In the genomic region with DNA sequence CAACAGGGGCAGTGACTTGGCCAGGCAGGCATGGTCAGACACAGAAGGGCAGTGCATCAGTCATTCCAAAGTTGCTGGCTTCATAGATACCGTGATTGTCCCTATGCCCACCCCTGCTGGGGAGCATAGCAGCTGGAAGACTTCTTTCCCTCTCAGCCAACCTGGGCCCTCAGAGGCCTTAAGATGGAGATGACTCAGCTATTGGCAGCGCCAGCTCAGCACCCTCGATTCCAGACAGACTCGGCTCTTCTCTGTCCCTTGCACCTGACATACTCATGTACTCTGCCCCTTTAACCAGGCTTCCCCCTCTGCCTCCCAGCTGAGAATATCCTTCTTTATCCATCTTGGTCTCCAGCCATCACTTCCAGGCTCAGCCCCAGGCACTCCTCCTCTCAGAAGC, we compare ENCODE assay signal across 24 cellular contexts. TPM values are rescaled to one million over a fixed set of nuclear protein-coding genes. Genes with fewer than 3 reads are reported as not detected.
"Had no signal": no experiment of that assay in that cellular context is flagged by ENCODE, and none has a peak within 500 bp of the region (broad histone marks: within the 10 kb centered on the region; RNA-seq: fewer than 3 reads in every experiment).

No MANE protein-coding gene starts in this region.

- H3K9me3 Mint-ChIP-seq: activated CD4-positive, alpha-beta T cell treated with anti-CD3 and anti-CD28 coated beads, Interleukin-2, amount 10 ng/mL, durations not matched to agents 24 days and 14 days; activated CD8-positive, alpha-beta T cell treated with anti-CD3 and anti-CD28 coated beads for 36 hours; activated naive CD8-positive, alpha-beta T cell treated with anti-CD3 and anti-CD28 coated beads, Interleukin-2, amount 50 U/mL, for 24 hours; naive thymus-derived CD4-positive, alpha-beta T cell had no signal

- H3K27ac ChIP-seq: coronary artery, esophagus squamous epithelium, gastroesophageal sphincter, heart right ventricle, lower lobe of right lung, prostate gland, spleen, testis, uterus had no signal

- ATAC-seq: activated CD8-positive, alpha-beta memory T cell treated with anti-CD3 and anti-CD28 coated beads, Interleukin-2, amount 10 ng/mL, durations not matched to agents 7 days and 5 days; activated CD8-positive, alpha-beta T cell treated with anti-CD3 and anti-CD28 coated beads for 36 hours; activated naive CD8-positive, alpha-beta T cell treated with anti-CD3 and anti-CD28 coated beads, Interleukin-2, amount 50 U/mL, for 24 hours; gastroesophageal sphincter; heart right ventricle; lower lobe of right lung; naive thymus-derived CD4-positive, alpha-beta T cell had no signal

- H3K36me3 ChIP-seq: lower lobe of right lung, prostate gland, spleen, uterus had no signal

- H3K4me3 ChIP-seq: coronary artery, esophagus squamous epithelium, gastroesophageal sphincter, heart right ventricle, lower lobe of right lung, prostate gland, spleen, testis, uterus had no signal

- FAIRE-seq: keratinocyte had no signal

- H3K27me3 ChIP-seq: esophagus squamous epithelium, gastroesophageal sphincter, heart right ventricle, spleen, testis, uterus had no signal

- H3K27me3 Mint-ChIP-seq: activated CD8-positive, alpha-beta T cell treated with anti-CD3 and anti-CD28 coated beads for 36 hours had no signal

- H3K4me1 ChIP-seq: gastroesophageal sphincter, lower lobe of right lung, prostate gland, spleen, testis, uterus had no signal

- H3K4me3 Mint-ChIP-seq: activated CD4-positive, alpha-beta T cell treated with anti-CD3 and anti-CD28 coated beads, Interleukin-2, amount 10 ng/mL, durations not matched to agents 24 days and 14 days; activated CD8-positive, alpha-beta memory T cell treated with anti-CD3 and anti-CD28 coated beads, Interleukin-2, amount 10 ng/mL, durations not matched to agents 7 days and 5 days; activated CD8-positive, alpha-beta T cell treated with anti-CD3 and anti-CD28 coated beads for 36 hours; activated naive CD8-positive, alpha-beta T cell treated with anti-CD3 and anti-CD28 coated beads, Interleukin-2, amount 50 U/mL, for 24 hours; naive thymus-derived CD4-positive, alpha-beta T cell had no signal

- H3K27ac Mint-ChIP-seq: activated CD4-positive, alpha-beta T cell treated with anti-CD3 and anti-CD28 coated beads, Interleukin-2, amount 10 ng/mL, durations not matched to agents 24 days and 14 days; activated CD8-positive, alpha-beta memory T cell treated with anti-CD3 and anti-CD28 coated beads, Interleukin-2, amount 10 ng/mL, durations not matched to agents 7 days and 5 days; activated CD8-positive, alpha-beta T cell treated with anti-CD3 and anti-CD28 coated beads for 36 hours; activated naive CD8-positive, alpha-beta T cell treated with anti-CD3 and anti-CD28 coated beads, Interleukin-2, amount 50 U/mL, for 24 hours had no signal

- H3K36me3 Mint-ChIP-seq: activated CD8-positive, alpha-beta memory T cell treated with anti-CD3 and anti-CD28 coated beads, Interleukin-2, amount 10 ng/mL, durations not matched to agents 7 days and 5 days had no signal

- H3K9me3 ChIP-seq: esophagus squamous epithelium, gastroesophageal sphincter, heart right ventricle, lower lobe of right lung, prostate gland, spleen, testis, uterus had no signal

- DNase-seq: activated CD4-positive, alpha-beta T cell treated with anti-CD3 and anti-CD28 coated beads, Interleukin-2, amount 10 ng/mL, durations not matched to agents 24 days and 14 days; activated CD4-positive, CD25-positive, alpha-beta regulatory T cell; activated CD8-positive, alpha-beta memory T cell treated with anti-CD3 and anti-CD28 coated beads, Interleukin-2, amount 10 ng/mL, durations not matched to agents 7 days and 5 days; activated CD8-positive, alpha-beta T cell treated with anti-CD3 and anti-CD28 coated beads for 36 hours; activated effector memory CD4-positive, alpha-beta T cell treated with anti-CD3 and anti-CD28 coated beads, Interleukin-2, amount 50 U/mL, for 16 hours; activated naive CD4-positive, alpha-beta T cell treated with anti-CD3 and anti-CD28 coated beads, Interleukin-2, amount 50 U/mL, for 16 hours; activated naive CD8-positive, alpha-beta T cell treated with anti-CD3 and anti-CD28 coated beads, Interleukin-2, amount 50 U/mL, for 24 hours; activated T-cell treated with anti-CD3 and anti-CD28 coated beads for 4 hours; cerebellar nuclear complex; esophagus squamous epithelium; heart right ventricle; lower lobe of right lung; naive thymus-derived CD4-positive, alpha-beta T cell; spleen; stimulated activated CD4-positive, alpha-beta T cell treated with anti-CD3 and anti-CD28 coated beads, Interleukin-4, amount 100 ng/mL, for 1 hour; stimulated activated naive CD4-positive, alpha-beta T cell; testis; trophoblast cell; uterus had no signal

RNA-seq across cellular contexts. Expression of gene SLAMF8, which starts 16.8 kb away (rescaled TPM):
- polyA plus RNA-seq: keratinocyte; naive thymus-derived CD4-positive, alpha-beta T cell had no signal

RNA-seq across cellular contexts. Expression of gene VSIG8, which starts 19.0 kb away (rescaled TPM):
- total RNA-seq: activated CD4-positive, alpha-beta T cell treated with anti-CD3 and anti-CD28 coated beads, Interleukin-2, amount 10 ng/mL, durations not matched to agents 24 days and 14 days; activated CD8-positive, alpha-beta memory T cell treated with anti-CD3 and anti-CD28 coated beads, Interleukin-2, amount 10 ng/mL, durations not matched to agents 7 days and 5 days; activated CD8-positive, alpha-beta T cell treated with anti-CD3 and anti-CD28 coated beads for 36 hours; gastroesophageal sphincter; heart right ventricle; naive thymus-derived CD4-positive, alpha-beta T cell; osteoblast; prostate gland had no signal
- polyA plus RNA-seq: naive thymus-derived CD4-positive, alpha-beta T cell had no signal

RNA-seq across cellular contexts. Expression of gene FCRL6, which starts 41.3 kb away (rescaled TPM):
- total RNA-seq: activated CD4-positive, alpha-beta T cell treated with anti-CD3 and anti-CD28 coated beads, Interleukin-2, amount 10 ng/mL, durations not matched to agents 24 days and 14 days; osteoblast; prostate gland had no signal
- polyA plus RNA-seq: keratinocyte had no signal
